In the genomic region with DNA sequence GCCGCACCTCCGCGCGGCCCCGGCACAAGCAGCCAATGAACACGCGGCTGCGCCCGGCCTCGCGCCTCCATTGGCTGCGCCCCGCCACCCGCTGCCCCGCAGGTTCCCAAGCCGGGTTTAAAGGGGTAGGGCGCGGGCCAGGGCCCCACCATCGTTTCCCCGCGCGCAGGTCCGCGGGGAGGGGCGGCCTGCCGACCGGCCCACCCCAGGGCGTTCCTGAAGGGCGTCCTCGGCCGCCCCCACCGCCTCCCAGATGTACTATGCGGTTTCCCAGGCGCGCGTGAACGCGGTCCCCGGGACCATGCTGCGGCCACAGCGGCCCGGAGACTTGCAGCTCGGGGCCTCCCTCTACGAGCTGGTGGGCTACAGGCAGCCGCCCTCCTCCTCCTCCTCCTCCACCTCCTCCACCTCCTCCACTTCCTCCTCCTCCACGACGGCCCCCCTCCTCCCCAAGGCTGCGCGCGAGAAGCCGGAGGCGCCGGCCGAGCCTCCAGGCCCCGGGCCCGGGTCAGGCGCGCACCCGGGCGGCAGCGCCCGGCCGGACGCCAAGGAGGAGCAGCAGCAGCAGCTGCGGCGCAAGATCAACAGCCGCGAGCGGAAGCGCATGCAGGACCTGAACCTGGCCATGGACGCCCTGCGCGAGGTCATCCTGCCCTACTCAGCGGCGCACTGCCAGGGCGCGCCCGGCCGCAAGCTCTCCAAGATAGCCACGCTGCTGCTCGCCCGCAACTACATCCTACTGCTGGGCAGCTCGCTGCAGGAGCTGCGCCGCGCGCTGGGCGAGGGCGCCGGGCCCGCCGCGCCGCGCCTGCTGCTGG, we compare ENCODE assay signal across 9 cellular contexts. TPM values are rescaled to one million over a fixed set of nuclear protein-coding genes. Genes with fewer than 3 reads are reported as not detected.
DNase-seq lines count a peak whose midpoint lies in the region; ATAC-seq and TF ChIP-seq lines count a peak whose summit lies in the region.
"Had no signal": no experiment of that assay in that cellular context is flagged by ENCODE, and none has a peak within 500 bp of the region (broad histone marks: within the 10 kb centered on the region; RNA-seq: fewer than 3 reads in every experiment).

TSS of gene OLIG1 (plus strand) at position 148 of the 818 bp plus-strand sequence. CDS start at position 254, 106 bp downstream.

- no peaks in the 10 kb centered on the region for H3K36me3 ChIP-seq in Panc1 (ENCODE audit: control insufficient read depth, insufficient read depth, low read length)

- H3K27ac ChIP-seq in Panc1 (ENCODE audit: low read length) = no peak within 1 kb of the TSS
- H3K27ac ChIP-seq: epithelial cell of prostate had no signal

- intact Hi-C loops in Panc1 (cut with micrococcal nuclease; ENCODE audit: unreplicated experiment) = no loop called here

- no peaks in the 10 kb centered on the region for H3K36me3 Mint-ChIP-seq in brain

- H3K9me3 ChIP-seq in Panc1 (ENCODE audit: control insufficient read depth, insufficient read depth, low read depth, low read length) = no peaks in the 10 kb centered on the region

- DNase-seq in CD1c-positive myeloid dendritic cell (ENCODE audit: extremely low spot score) = peak; percentile 44
- DNase-seq in HEK293T (ENCODE audit: extremely low spot score) = peak; percentile 88
- no peak for DNase-seq in Panc1 (ENCODE audit: low read depth, low spot score)
- peak; percentile 74 for DNase-seq in inferior parietal cortex (ENCODE audit: extremely low spot score)
- DNase-seq in stimulated activated CD4-positive, alpha-beta T cell treated with anti-CD3 and anti-CD28 coated beads, Interleukin-12 subunit alpha, Interleukin-12 subunit beta, amount 100 ng/mL, for 48 hours (ENCODE audit: low read depth in 2 of 3, low spot score in 1 of 3) = peak in 2 of 3 donors; percentile 21 to 37

- peaks cover 26% of the 10 kb centered on the region for H3K4me1 Mint-ChIP-seq in brain

- POLR2A ChIA-PET in HEK293T (lab: Yijun Ruan, JAX) (no interaction called here), Panc1 (lab: Charles Lee) (no interaction called here)

- H3K4me3 ChIP-seq in Panc1 (ENCODE audit: low read depth in 2 of 2, low read length in 2 of 2) = no peak within 1 kb of the TSS

- peaks cover 89% of the 10 kb centered on the region for H3K27me3 Mint-ChIP-seq in brain

- peak within 1 kb of the TSS in 1 of 5 experiments; percentile 21 for H3K27ac Mint-ChIP-seq in brain

- H3K27me3 ChIP-seq in Panc1 (ENCODE audit: control insufficient read depth, insufficient read depth, low read length) = peaks cover 25% of the 10 kb centered on the region

- ATAC-seq in Panc1 = peak; percentile 83
- ATAC-seq in HG03442 (IDR thresholded peaks at IDR 0.05; ENCODE audit: unreplicated experiment) = no peak
- ATAC-seq in GM18520 (IDR thresholded peaks at IDR 0.05; ENCODE audit: unreplicated experiment) = no peak

- in situ Hi-C loops in Panc1 (cut with HindIII; ENCODE audit: low pct_unique_long_range_greater_than_20kb, low sequenced_read_pairs) = no loop called here

- CTCF ChIA-PET in HEK293T (lab: Yijun Ruan, JAX) (no interaction called here), Panc1 (lab: Charles Lee) (no interaction called here)

- TF ChIP-seq CTCF in Panc1 (IDR thresholded peaks at IDR 0.05) (no peak), brain (conservative IDR thresholded peaks at IDR 0.05) (no peak)

- no TSS peak for BruUV-seq in Panc1 (replicated peaks; lab: Mats Ljungman, UMichigan)

- peak within 1 kb of the TSS; percentile 71 to 86 (median 84) for H3K4me3 Mint-ChIP-seq in brain

- H3K9me3 Mint-ChIP-seq in brain = peaks cover 17 to 20% (median 19%) of the 10 kb centered on the region in 5 experiments

- no peaks in the 10 kb centered on the region for H3K4me1 ChIP-seq in Panc1 (ENCODE audit: control insufficient read depth, insufficient read depth, low read length)

TF ChIP-seq in HEK293T, 16 proteins besides CTCF, POLR2A, EP300 and RAD21:
- TF ChIP-seq L3MBTL2 (conservative IDR thresholded peaks at IDR 0.05) = peak; percentile 55
- TF ChIP-seq FOXA1 (IDR thresholded peaks at IDR 0.05) = no peak

RNA-seq across cellular contexts. Expression of gene OLIG1, which starts in this region (rescaled TPM):
- 0.21 TPM for total RNA-seq in Panc1 (2021; ENCODE audit: unreplicated experiment)
- not detected for polyA plus RNA-seq in Panc1 (2012; ENCODE audit: insufficient read length)
- 114 TPM for polyA plus RNA-seq in brain (ENCODE audit: insufficient read depth, low read depth, low replicate concordance)

Comparison
In these comparisons a context has a peak if more than half of its experiments do, and no peak if none do; other contexts are left out.
1. Peak in ATAC-seq in Panc1; RNA of the gene not detected or under 1 TPM.